ENCODE assay signal across 24 cellular contexts in the genomic region with DNA sequence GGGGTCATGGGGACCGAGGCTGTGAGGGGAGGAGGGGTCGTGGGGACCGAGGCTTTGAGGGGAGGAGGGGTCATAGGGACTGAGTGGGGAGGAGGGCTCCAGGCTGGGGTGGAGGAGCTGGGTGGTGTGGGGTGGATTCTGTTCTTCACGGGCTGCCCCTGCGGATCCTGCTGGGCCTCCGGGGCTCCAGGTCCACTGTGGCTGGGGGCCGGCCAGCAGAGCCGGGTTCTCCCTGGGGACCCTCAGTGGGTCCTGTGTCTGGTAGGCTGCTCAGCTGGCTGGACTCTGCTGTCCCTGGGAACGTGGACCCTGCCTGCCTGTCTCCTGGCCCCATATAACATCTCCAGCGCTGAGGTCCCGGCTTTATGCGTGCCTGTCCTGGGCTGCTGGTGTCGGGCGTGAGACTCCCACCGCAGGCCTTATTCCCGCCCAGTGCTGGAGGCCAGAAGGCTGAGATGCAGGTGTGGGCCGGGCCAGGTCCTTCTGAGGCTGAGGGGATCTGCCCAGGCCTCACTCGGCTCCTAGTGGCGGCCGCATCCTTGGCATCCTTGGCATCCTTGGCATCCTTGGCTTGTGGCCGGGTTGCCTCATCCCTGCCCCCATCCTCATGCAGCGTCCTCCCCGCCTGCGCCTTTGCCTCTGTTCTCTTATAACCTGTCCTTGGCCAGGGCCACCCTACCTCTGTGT. TPM values are rescaled to one million over a fixed set of nuclear protein-coding genes. Genes with fewer than 3 reads are reported as not detected.
DNase-seq lines count a peak whose midpoint lies in the region; ATAC-seq and TF ChIP-seq lines count a peak whose summit lies in the region.
"Had no signal": no experiment of that assay in that cellular context is flagged by ENCODE, and none has a peak within 500 bp of the region (broad histone marks: within the 10 kb centered on the region; RNA-seq: fewer than 3 reads in every experiment).

No MANE protein-coding gene starts in this region.

- H3K4me1 ChIP-seq in HEK293 (ENCODE audit: control insufficient read depth, insufficient read depth, low read length) (no peaks in the 10 kb centered on the region), lower lobe of right lung (no peaks in the 10 kb centered on the region), vagina (no peaks in the 10 kb centered on the region)
- H3K4me1 ChIP-seq: esophagus squamous epithelium had no signal

- DNase-seq in AG08396 (ENCODE audit: low spot score) (peak; percentile 48), MCF 10A (ENCODE audit: unreplicated experiment) (peak; percentile 59), lower lobe of right lung (no peak), vagina (ENCODE audit: extremely low spot score in 2 of 2) (no peak), T-helper 2 cell (no peak), DMS 273 (lab: John Stamatoyannopoulos, UW; ENCODE audit: unreplicated experiment) (no peak)
- DNase-seq: activated CD4-positive, CD25-positive, alpha-beta regulatory T cell treated with anti-CD3 and anti-CD28 coated beads, Interleukin-2, amount 50 U/mL, for 72 hours; AML-193; Calu3; central memory CD4-positive, alpha-beta T cell; effector CD4-positive, alpha-beta T cell; esophagus squamous epithelium; GF-D8; NCI-H187 treated with DMSO at 0.1 percent for 48 hours; NCI-H446 treated with DMSO at 0.1 percent for 48 hours; occipital lobe; SHP77 treated with DMSO at 0.1 percent for 48 hours; stimulated activated CD4-positive, alpha-beta T cell treated with anti-CD3 and anti-CD28 coated beads, Interleukin-4, amount 100 ng/mL, for 1 hour had no signal

- H3K27me3 ChIP-seq in lower lobe of right lung (ENCODE audit: low read depth) (no peaks in the 10 kb centered on the region), vagina (no peaks in the 10 kb centered on the region)
- H3K27me3 ChIP-seq: esophagus squamous epithelium, heart left ventricle had no signal

- TF ChIP-seq CTCF in HEK293 (tag by site-specific recombination; IDR thresholded peaks at IDR 0.05) (no peak), MCF 10A (IDR thresholded peaks at IDR 0.05; ENCODE audit: unreplicated experiment) (no peak), lower lobe of right lung (IDR thresholded peaks at IDR 0.05) (no peak), vagina (IDR thresholded peaks at IDR 0.05) (no peak)

- no peak overlapping the region for H3K4me3 Mint-ChIP-seq in MCF 10A (ENCODE audit: unreplicated experiment)
- H3K4me3 Mint-ChIP-seq: T-helper 2 cell treated with Interferon-gamma antibody and Interleukin-4, amounts not matched to agents 5 μg/mL and 100 μg/mL, for 36 hours had no signal

- H3K36me3 Mint-ChIP-seq in MCF 10A (ENCODE audit: insufficient read depth, unreplicated experiment) = peaks cover 25% of the 10 kb centered on the region

- TF ChIP-seq POLR2A in vagina (IDR thresholded peaks at IDR 0.05) = no peak

- H3K27ac Mint-ChIP-seq in MCF 10A (ENCODE audit: low read depth, unreplicated experiment) = peak overlapping the region; percentile 63
- H3K27ac Mint-ChIP-seq: T-helper 2 cell treated with Interferon-gamma antibody and Interleukin-4, amounts not matched to agents 5 μg/mL and 100 μg/mL, for 36 hours had no signal

- no peaks in the 10 kb centered on the region for H3K9me3 Mint-ChIP-seq in MCF 10A (ENCODE audit: unreplicated experiment)
- H3K9me3 Mint-ChIP-seq: T-helper 2 cell treated with Interferon-gamma antibody and Interleukin-4, amounts not matched to agents 5 μg/mL and 100 μg/mL, for 36 hours had no signal

- ATAC-seq in lower lobe of right lung (peak; percentile 2 to 32), HG03469 (IDR thresholded peaks at IDR 0.05; ENCODE audit: unreplicated experiment) (no peak)
- ATAC-seq: heart left ventricle, mucosa of descending colon had no signal

- H3K27ac ChIP-seq in HEK293 (ENCODE audit: extremely low read depth, low read depth, low read length) (no peak overlapping the region), lower lobe of right lung (no peak overlapping the region), vagina (no peak overlapping the region)
- H3K27ac ChIP-seq: esophagus squamous epithelium, heart left ventricle had no signal

- H3K9me3 ChIP-seq in HEK293 (ENCODE audit: control insufficient read depth, insufficient read depth, low read depth, low read length) (no peaks in the 10 kb centered on the region), lower lobe of right lung (no peaks in the 10 kb centered on the region), vagina (no peaks in the 10 kb centered on the region)
- H3K9me3 ChIP-seq: esophagus squamous epithelium, heart left ventricle, mucosa of descending colon had no signal

- POLR2A ChIA-PET in HEK293 (lab: Yijun Ruan, JAX) (no interaction called here), MCF 10A (lab: Yijun Ruan, JAX) (no interaction called here)

- intact Hi-C loops in MCF 10A (cut with micrococcal nuclease) (no loop called here), lower lobe of right lung (cut with DNase I) (no loop called here), vagina (cut with DNase I) (no loop called here)

- H3K27me3 Mint-ChIP-seq in MCF 10A (ENCODE audit: insufficient read depth, unreplicated experiment) = no peaks in the 10 kb centered on the region

- H3K4me1 Mint-ChIP-seq in MCF 10A (ENCODE audit: insufficient read depth, unreplicated experiment) = no peaks in the 10 kb centered on the region

- CTCF ChIA-PET in HEK293 (lab: Yijun Ruan, JAX) = interaction anchor here (0.5 kb wide), 2 partner anchors 9 to 45 kb away, joined by 3 to 5 read pairs; no protein-coding TSS in a partner anchor
- CTCF ChIA-PET in MCF 10A (lab: Yijun Ruan, JAX) = interaction anchor here (0.8 to 3.0 kb wide), 5 partner anchors 10 to 40 kb away, joined by 3 to 14 read pairs (median 5); no protein-coding TSS in a partner anchor

- no TSS peak for BruUV-seq in MCF 10A (replicated peaks; lab: Mats Ljungman, UMichigan)

- H3K36me3 ChIP-seq in HEK293 (ENCODE audit: control insufficient read depth in 2 of 2, insufficient read depth in 1 of 2, low read length in 2 of 2) (peaks cover 0 to 35% of the 10 kb centered on the region in 2 experiments; a peak in 1 of 3 replicates), lower lobe of right lung (peaks cover 74% of the 10 kb centered on the region), vagina (peaks cover 0 to 33% of the 10 kb centered on the region in 2 donors)

- no peak overlapping the region for H3K4me3 ChIP-seq in HEK293 (ENCODE audit: low read depth, low read length)
- no peak overlapping the region for H3K4me3 ChIP-seq in lower lobe of right lung
- H3K4me3 ChIP-seq in vagina = no peak overlapping the region
- H3K4me3 ChIP-seq: esophagus squamous epithelium, heart left ventricle, mucosa of descending colon had no signal

TF ChIP-seq in HEK293, 187 proteins besides CTCF, POLR2A, EP300 and RAD21:
- TF ChIP-seq ZNF221 (tag by site-specific recombination; IDR thresholded peaks at IDR 0.05; ENCODE audit: borderline replicate concordance) = no peak
- TF ChIP-seq SP2 (tag by site-specific recombination; IDR thresholded peaks at IDR 0.05) = 0 out of 2 replicates have a peak, but pooled peaks have one; percentile 14

RNA-seq across cellular contexts. Expression of a gene that starts 19.8 kb away (rescaled TPM):
- total RNA-seq in MCF 10A (2022) = 32.9 and 47.1 TPM in 2 replicates
- 24.2 TPM for total RNA-seq in lower lobe of right lung
- 28.2 TPM for total RNA-seq in vagina
- total RNA-seq: H4 had no signal

RNA-seq across cellular contexts. Expression of a gene that starts 21.9 kb away (rescaled TPM):
- total RNA-seq in MCF 10A (2022) (40.9 and 48.1 TPM in 2 replicates), lower lobe of right lung (60.6 TPM), vagina (33.6 TPM)

RNA-seq across cellular contexts. Expression of a gene that starts 53.8 kb away (rescaled TPM):
- 266 and 273 TPM in 2 replicates for total RNA-seq in MCF 10A (2022)
- 413 TPM for total RNA-seq in lower lobe of right lung
- 451 TPM for total RNA-seq in vagina

Comparison
In these comparisons a context has a peak if more than half of its experiments do, and no peak if none do; other contexts are left out.
1. DNase-seq: peak in AG08396 (single experiment) and MCF 10A (single experiment); none in lower lobe of right lung (single experiment), vagina (0 of 2), T-helper 2 cell (0 of 5) and DMS 273 (single experiment).